ENCODE assay signal across 14 cellular contexts in the genomic region with DNA sequence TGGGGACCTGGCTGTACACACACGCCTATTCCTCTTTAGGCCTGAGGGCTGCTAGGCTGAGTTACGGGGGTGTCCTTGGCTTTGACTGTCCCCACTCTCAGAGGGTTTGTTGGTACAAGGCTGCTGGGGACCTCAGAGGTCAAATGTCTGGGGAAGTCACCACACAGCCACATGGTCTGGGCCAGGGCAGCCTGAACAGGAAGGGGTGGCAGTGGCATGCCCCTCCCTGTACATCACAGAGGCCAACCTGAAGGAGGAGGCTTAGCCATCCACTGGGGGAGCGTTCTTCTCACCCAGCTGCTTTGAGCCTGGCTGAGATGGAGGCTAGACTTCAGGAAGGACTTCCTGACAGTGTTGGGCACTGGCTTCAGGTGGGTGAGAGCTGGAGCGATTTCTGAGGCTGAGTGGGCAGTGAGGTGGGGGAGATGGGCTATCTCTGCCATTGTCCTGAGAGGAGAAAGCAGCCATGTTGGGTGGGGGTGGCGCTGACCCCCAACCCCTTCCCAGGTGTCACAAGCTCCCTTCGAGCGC. TPM values are rescaled to one million over a fixed set of nuclear protein-coding genes. Genes with fewer than 3 reads are reported as not detected.
DNase-seq lines count a peak whose midpoint lies in the region; ATAC-seq and TF ChIP-seq lines count a peak whose summit lies in the region.
"Had no signal": no experiment of that assay in that cellular context is flagged by ENCODE, and none has a peak within 500 bp of the region (broad histone marks: within the 10 kb centered on the region; RNA-seq: fewer than 3 reads in every experiment).

No MANE protein-coding gene starts in this region.

- peaks cover 0 to 2% (median 0%) of the 10 kb centered on the region in 4 donors for H3K4me1 Mint-ChIP-seq in CD4-positive, alpha-beta memory T cell

- H3K4me3 ChIP-seq in HUES48 (ENCODE audit: low read depth, low read length): no peak overlapping the region
- no peak overlapping the region for H3K4me3 ChIP-seq in WERI-Rb-1 (ENCODE audit: low read depth, low read length)
- H3K4me3 ChIP-seq in right cardiac atrium (ENCODE audit: low read length): no peak overlapping the region
- no peak overlapping the region for H3K4me3 ChIP-seq in smooth muscle cell
- H3K4me3 ChIP-seq in hepatocyte: no peak overlapping the region
- H3K4me3 ChIP-seq in spleen: no peak overlapping the region
- no peak overlapping the region for H3K4me3 ChIP-seq in CD4-positive, alpha-beta memory T cell (ENCODE audit: low read length in 2 of 2)

- DNase-seq in WERI-Rb-1 (no peak), right cardiac atrium (no peak), smooth muscle cell (lab: John Stamatoyannopoulos, UW; ENCODE audit: unreplicated experiment) (no peak), hepatocyte (ENCODE audit: low spot score) (no peak), spleen (no peak)
- no peak for DNase-seq in CD4-positive, alpha-beta memory T cell
- DNase-seq: activated CD4-positive, alpha-beta T cell treated with anti-CD3 and anti-CD28 coated beads, Interleukin-2, amount 10 ng/mL, durations not matched to agents 24 days and 14 days; activated gamma-delta T cell treated with Interleukin-2 at 50 U/mL for 16 hours; CD4-positive, alpha-beta T cell; GF-D8; midbrain; stimulated activated CD4-positive, alpha-beta T cell treated with anti-CD3 and anti-CD28 coated beads, Interleukin-4, amount 100 ng/mL, for 1 hour had no signal

- intact Hi-C loops in right cardiac atrium (cut with DNase I): no loop called here
- intact Hi-C loops in spleen (cut with DNase I; ENCODE audit: low total_unique reads): no loop called here
- intact Hi-C loops in CD4-positive, alpha-beta memory T cell (cut with micrococcal nuclease): no loop called here

- ATAC-seq in right cardiac atrium: no peak

- H3K36me3 Mint-ChIP-seq in CD4-positive, alpha-beta memory T cell: no peaks in the 10 kb centered on the region

- 81% methylated on average over 7 of the region's 7 CpGs for WGBS in right cardiac atrium
- 94% methylated on average over 7 of the region's 7 CpGs for WGBS in smooth muscle cell (ENCODE audit: low lambda C conversion rate)
- 84% methylated on average over 6 of the region's 7 CpGs for WGBS in hepatocyte (ENCODE audit: low lambda C conversion rate, missing lambda C conversion rate)
- 78 to 91% (median 82%) methylated on average over 6 to 7 of the region's 7 CpGs for WGBS in spleen, 5 donors

- peaks cover 65% of the 10 kb centered on the region for H3K4me1 ChIP-seq in HUES48 (ENCODE audit: control insufficient read depth, insufficient read depth, low read length)
- peaks cover 2% of the 10 kb centered on the region for H3K4me1 ChIP-seq in right cardiac atrium (ENCODE audit: control insufficient read depth, insufficient read depth, low read length)
- peaks cover 30% of the 10 kb centered on the region for H3K4me1 ChIP-seq in smooth muscle cell (ENCODE audit: low read depth)
- peaks cover 19% of the 10 kb centered on the region for H3K4me1 ChIP-seq in hepatocyte (ENCODE audit: insufficient read depth)
- peaks cover 13 to 78% (median 64%) of the 10 kb centered on the region in 6 donors for H3K4me1 ChIP-seq in spleen
- H3K4me1 ChIP-seq in CD4-positive, alpha-beta memory T cell (ENCODE audit: insufficient read depth, low read length): no peaks in the 10 kb centered on the region

- no peaks in the 10 kb centered on the region for H3K9me2 ChIP-seq in hepatocyte (replicated peaks; ENCODE audit: insufficient read depth)

- POLR2A ChIA-PET in CD4-positive, alpha-beta memory T cell (lab: Charles Lee; ENCODE audit: partially characterized antibody): no interaction called here

- H2AFZ ChIP-seq in smooth muscle cell (ENCODE audit: low read depth): no peak overlapping the region
- H2AFZ ChIP-seq in hepatocyte: no peak overlapping the region

- no peaks in the 10 kb centered on the region for H3K9me3 Mint-ChIP-seq in CD4-positive, alpha-beta memory T cell
- H3K9me3 Mint-ChIP-seq: activated CD4-positive, alpha-beta T cell treated with anti-CD3 and anti-CD28 coated beads, Interleukin-2, amount 10 ng/mL, durations not matched to agents 24 days and 14 days; CD4-positive, alpha-beta T cell; stimulated activated naive CD8-positive, alpha-beta T cell treated with anti-CD3 and anti-CD28 coated beads, Interleukin-15, Interleukin-2, amounts not matched to agents 100 ng/mL and 50 ng/mL, for 24 hours had no signal

- H3K4me2 ChIP-seq in smooth muscle cell (no peak overlapping the region), hepatocyte (no peak overlapping the region)

- H3K27me3 ChIP-seq in HUES48 (ENCODE audit: control insufficient read depth, insufficient read depth, low read length) (no peaks in the 10 kb centered on the region), WERI-Rb-1 (ENCODE audit: insufficient read depth, low read depth, severe bottlenecking) (no peaks in the 10 kb centered on the region), right cardiac atrium (ENCODE audit: control insufficient read depth, insufficient read depth) (no peaks in the 10 kb centered on the region), smooth muscle cell (ENCODE audit: low read depth) (no peaks in the 10 kb centered on the region), hepatocyte (no peaks in the 10 kb centered on the region), spleen (replicated peaks in 1 of 7) (no peaks in the 10 kb centered on the region)
- no peaks in the 10 kb centered on the region for H3K27me3 ChIP-seq in CD4-positive, alpha-beta memory T cell (ENCODE audit: insufficient read depth, low read length)

- no peaks in the 10 kb centered on the region for H3K9me3 ChIP-seq in HUES48 (ENCODE audit: control insufficient read depth, insufficient read depth, low read length)
- no peaks in the 10 kb centered on the region for H3K9me3 ChIP-seq in WERI-Rb-1 (ENCODE audit: severe bottlenecking)
- no peaks in the 10 kb centered on the region for H3K9me3 ChIP-seq in right cardiac atrium (ENCODE audit: control insufficient read depth, low read length)
- no peaks in the 10 kb centered on the region for H3K9me3 ChIP-seq in smooth muscle cell (replicated peaks; ENCODE audit: low read depth)
- H3K9me3 ChIP-seq in hepatocyte (ENCODE audit: low read depth): no peaks in the 10 kb centered on the region
- H3K9me3 ChIP-seq in spleen: no peaks in the 10 kb centered on the region
- H3K9me3 ChIP-seq in CD4-positive, alpha-beta memory T cell (ENCODE audit: control insufficient read depth in 1 of 2, low read length in 2 of 2): no peaks in the 10 kb centered on the region

- peaks cover 0 to 2% of the 10 kb centered on the region in 2 donors for H3K27me3 Mint-ChIP-seq in CD4-positive, alpha-beta memory T cell
- H3K27me3 Mint-ChIP-seq: CD4-positive, alpha-beta T cell; stimulated activated naive CD8-positive, alpha-beta T cell treated with anti-CD3 and anti-CD28 coated beads, Interleukin-15, Interleukin-2, amounts not matched to agents 100 ng/mL and 50 ng/mL, for 24 hours had no signal

- H3K36me3 ChIP-seq in HUES48 (ENCODE audit: control insufficient read depth, insufficient read depth, low read length) (peaks cover 27% of the 10 kb centered on the region), WERI-Rb-1 (peaks cover 63% of the 10 kb centered on the region), smooth muscle cell (ENCODE audit: low read depth) (peaks cover 5% of the 10 kb centered on the region), hepatocyte (replicated peaks; ENCODE audit: insufficient read depth, low read depth) (no peaks in the 10 kb centered on the region), spleen (peaks cover 0 to 64% (median 31%) of the 10 kb centered on the region in 6 donors)
- H3K36me3 ChIP-seq in CD4-positive, alpha-beta memory T cell (ENCODE audit: insufficient read depth, low read length): no peaks in the 10 kb centered on the region

- no peak for TF ChIP-seq POLR2A in spleen (IDR thresholded peaks at IDR 0.05)

- H3K4me3 Mint-ChIP-seq in CD4-positive, alpha-beta memory T cell: no peak overlapping the region
- H3K4me3 Mint-ChIP-seq: activated CD4-positive, alpha-beta T cell treated with anti-CD3 and anti-CD28 coated beads, Interleukin-2, amount 10 ng/mL, durations not matched to agents 24 days and 14 days; CD4-positive, alpha-beta T cell; stimulated activated naive CD8-positive, alpha-beta T cell treated with anti-CD3 and anti-CD28 coated beads, Interleukin-15, Interleukin-2, amounts not matched to agents 100 ng/mL and 50 ng/mL, for 24 hours had no signal

- H4K20me1 ChIP-seq in smooth muscle cell (ENCODE audit: low read depth): peaks cover 86% of the 10 kb centered on the region
- peaks cover 11% of the 10 kb centered on the region for H4K20me1 ChIP-seq in hepatocyte (ENCODE audit: insufficient read depth, poor library complexity, severe bottlenecking)

- TF ChIP-seq CTCF in WERI-Rb-1 (IDR thresholded peaks at IDR 0.05; ENCODE audit: low read depth, low read length): no peak
- no peak for TF ChIP-seq CTCF in smooth muscle cell (IDR thresholded peaks at IDR 0.05; ENCODE audit: borderline replicate concordance, insufficient read depth, poor library complexity, severe bottlenecking)
- no peak for TF ChIP-seq CTCF in hepatocyte (IDR thresholded peaks at IDR 0.05; ENCODE audit: poor library complexity)
- TF ChIP-seq CTCF in spleen (IDR thresholded peaks at IDR 0.05 in 8 of 11, conservative IDR thresholded peaks at IDR 0.05 in 3 of 11): no peak

- no peak overlapping the region for H3K9ac ChIP-seq in HUES48 (ENCODE audit: low read depth, low read length)
- no peak overlapping the region for H3K9ac ChIP-seq in smooth muscle cell (ENCODE audit: low read depth)

- CTCF ChIA-PET in CD4-positive, alpha-beta memory T cell (lab: Charles Lee; ENCODE audit: partially characterized antibody): no interaction called here

- H3K79me2 ChIP-seq in smooth muscle cell (ENCODE audit: low read depth) (peaks cover 70% of the 10 kb centered on the region), hepatocyte (peaks cover 7% of the 10 kb centered on the region)

- peak overlapping the region in 1 of 7 donors; percentile 31 for H3K27ac Mint-ChIP-seq in CD4-positive, alpha-beta memory T cell
- H3K27ac Mint-ChIP-seq: activated CD4-positive, alpha-beta T cell treated with anti-CD3 and anti-CD28 coated beads, Interleukin-2, amount 10 ng/mL, durations not matched to agents 24 days and 14 days; CD4-positive, alpha-beta T cell; stimulated activated naive CD8-positive, alpha-beta T cell treated with anti-CD3 and anti-CD28 coated beads, Interleukin-15, Interleukin-2, amounts not matched to agents 100 ng/mL and 50 ng/mL, for 24 hours had no signal

- peaks cover 17% of the 10 kb centered on the region for H3F3A ChIP-seq in smooth muscle cell (ENCODE audit: low read depth)

- H3K27ac ChIP-seq in HUES48 (ENCODE audit: low read depth, low read length) (peak overlapping the region; percentile 64), WERI-Rb-1 (peak overlapping the region; percentile 33), right cardiac atrium (ENCODE audit: low read length) (peak overlapping the region; percentile 48), smooth muscle cell (ENCODE audit: low read depth) (peak overlapping the region; percentile 49), hepatocyte (no peak overlapping the region), spleen (peak overlapping the region in 4 of 8 donors; percentile 8 to 59 (median 40))
- no peak overlapping the region for H3K27ac ChIP-seq in CD4-positive, alpha-beta memory T cell (ENCODE audit: low read depth, low read length)

RNA-seq across cellular contexts. Expression of a gene that starts 36.3 kb away (rescaled TPM):
- total RNA-seq in right cardiac atrium (10 to 100 TPM; 33.9 to 70.5 (median 55.9) TPM), smooth muscle cell (85.5 and 103 TPM in 2 replicates), hepatocyte (90.9 and 110 TPM in 2 replicates), spleen (10 to 100 TPM; 57.5 to 69.5 (median 62.8) TPM)
- polyA plus RNA-seq in right cardiac atrium (47.5 TPM), smooth muscle cell (139 and 175 TPM in 2 replicates), hepatocyte (98.7 and 106 TPM in 2 replicates), spleen (10 to 100 TPM; 46.4 to 69.5 (median 60.8) TPM)
- 1 to 10 TPM; 1.6 to 3.6 TPM for total RNA-seq in CD4-positive, alpha-beta memory T cell
- polyA plus RNA-seq in CD4-positive, alpha-beta memory T cell: 1 to 10 TPM; 2.7 to 5.5 TPM

Comparison
In these comparisons a context has a peak if more than half of its experiments do, and no peak if none do; other contexts are left out.
1. H3K27ac ChIP-seq: peak in HUES48 (single experiment), WERI-Rb-1 (single experiment), right cardiac atrium (single experiment) and smooth muscle cell (single experiment); none in hepatocyte (single experiment) and CD4-positive, alpha-beta memory T cell (single experiment).
2. RNA of a gene that starts 36.3 kb away (total RNA-seq): 90.9 to 110 TPM in hepatocyte, 85.5 to 103 TPM in smooth muscle cell, 33.9 to 70.5 TPM in right cardiac atrium and 57.5 to 69.5 TPM in spleen; 1.6 to 3.6 TPM in CD4-positive, alpha-beta memory T cell; every median in the first group is over 4 times any median in the second.